ENCODE assay signal across 2 cellular contexts in genomic region chr3:133412511-133413165, GRCh38.
TF ChIP-seq lines count a peak whose summit lies in the region.

No MANE protein-coding gene starts in this region.

TF ChIP-seq in A549, 52 proteins besides CTCF, POLR2A, EP300 and RAD21:
- TF ChIP-seq GATA3 (IDR thresholded peaks at IDR 0.05; ENCODE audit: borderline replicate concordance) (no peak), EHF (CRISPR knock-in tag; IDR thresholded peaks at IDR 0.05) (no peak), HOXA7 (CRISPR knock-in tag; IDR thresholded peaks at IDR 0.05) (no peak), ESRRA (IDR thresholded peaks at IDR 0.05; ENCODE audit: borderline replicate concordance, low read length) (no peak), CHD2 (IDR thresholded peaks at IDR 0.05; ENCODE audit: low read length, partially characterized antibody) (no peak)

TF ChIP-seq in H1, 55 proteins besides CTCF, POLR2A, EP300 and RAD21:
- TF ChIP-seq CBX8 (IDR thresholded peaks at IDR 0.05; ENCODE audit: borderline replicate concordance, low read depth, low read length) = no peak
- TF ChIP-seq CHD2 (IDR thresholded peaks at IDR 0.05; ENCODE audit: low read length) = no peak
- TF ChIP-seq TEAD4 (IDR thresholded peaks at IDR 0.05; ENCODE audit: low read depth, low read length) = no peak
- no peak for TF ChIP-seq TBP (IDR thresholded peaks at IDR 0.05; ENCODE audit: low read depth, low read length)
- TF ChIP-seq, protein P1, sequence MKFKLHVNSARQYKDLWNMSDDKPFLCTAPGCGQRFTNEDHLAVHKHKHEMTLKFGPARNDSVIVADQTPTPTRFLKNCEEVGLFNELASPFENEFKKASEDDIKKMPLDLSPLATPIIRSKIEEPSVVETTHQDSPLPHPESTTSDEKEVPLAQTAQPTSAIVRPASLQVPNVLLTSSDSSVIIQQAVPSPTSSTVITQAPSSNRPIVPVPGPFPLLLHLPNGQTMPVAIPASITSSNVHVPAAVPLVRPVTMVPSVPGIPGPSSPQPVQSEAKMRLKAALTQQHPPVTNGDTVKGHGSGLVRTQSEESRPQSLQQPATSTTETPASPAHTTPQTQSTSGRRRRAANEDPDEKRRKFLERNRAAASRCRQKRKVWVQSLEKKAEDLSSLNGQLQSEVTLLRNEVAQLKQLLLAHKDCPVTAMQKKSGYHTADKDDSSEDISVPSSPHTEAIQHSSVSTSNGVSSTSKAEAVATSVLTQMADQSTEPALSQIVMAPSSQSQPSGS (IDR thresholded peaks at IDR 0.05; ENCODE audit: low read length) = no peak
- no peak for TF ChIP-seq HDAC6 (IDR thresholded peaks at IDR 0.05; ENCODE audit: low read depth, low read length)
- no peak for TF ChIP-seq ASH2L (IDR thresholded peaks at IDR 0.05; ENCODE audit: low read length)
- TF ChIP-seq CBX5 (IDR thresholded peaks at IDR 0.05; ENCODE audit: low read depth, low read length) = no peak
